1 cellular context compared by ENCODE assay signal in genomic region chr11:44596541-44597276, GRCh38.
TF ChIP-seq lines count a peak whose summit lies in the region.

No MANE protein-coding gene starts in this region.

TF ChIP-seq in SK-N-SH, 30 proteins besides CTCF, POLR2A, EP300 and RAD21 (continued from another document):
- TF ChIP-seq ZBTB33 (IDR thresholded peaks at IDR 0.05; ENCODE audit: borderline replicate concordance, low read depth) (no peak), CHD2 (IDR thresholded peaks at IDR 0.05; ENCODE audit: low read length, partially characterized antibody) (no peak), FOXM1 (IDR thresholded peaks at IDR 0.05; ENCODE audit: low read depth) (no peak), RXRA (IDR thresholded peaks at IDR 0.05; ENCODE audit: borderline replicate concordance, low read depth) (no peak), MAX (IDR thresholded peaks at IDR 0.05; ENCODE audit: low read depth) (no peak), SMC3 (IDR thresholded peaks at IDR 0.05; ENCODE audit: low read depth, low read length) (no peak), PBX3 (IDR thresholded peaks at IDR 0.05) (no peak)
TF ChIP-seq in SK-N-SH: peak in this region for 0.
